Comparison of ENCODE assay signal across 1 cellular context in the genomic region with DNA sequence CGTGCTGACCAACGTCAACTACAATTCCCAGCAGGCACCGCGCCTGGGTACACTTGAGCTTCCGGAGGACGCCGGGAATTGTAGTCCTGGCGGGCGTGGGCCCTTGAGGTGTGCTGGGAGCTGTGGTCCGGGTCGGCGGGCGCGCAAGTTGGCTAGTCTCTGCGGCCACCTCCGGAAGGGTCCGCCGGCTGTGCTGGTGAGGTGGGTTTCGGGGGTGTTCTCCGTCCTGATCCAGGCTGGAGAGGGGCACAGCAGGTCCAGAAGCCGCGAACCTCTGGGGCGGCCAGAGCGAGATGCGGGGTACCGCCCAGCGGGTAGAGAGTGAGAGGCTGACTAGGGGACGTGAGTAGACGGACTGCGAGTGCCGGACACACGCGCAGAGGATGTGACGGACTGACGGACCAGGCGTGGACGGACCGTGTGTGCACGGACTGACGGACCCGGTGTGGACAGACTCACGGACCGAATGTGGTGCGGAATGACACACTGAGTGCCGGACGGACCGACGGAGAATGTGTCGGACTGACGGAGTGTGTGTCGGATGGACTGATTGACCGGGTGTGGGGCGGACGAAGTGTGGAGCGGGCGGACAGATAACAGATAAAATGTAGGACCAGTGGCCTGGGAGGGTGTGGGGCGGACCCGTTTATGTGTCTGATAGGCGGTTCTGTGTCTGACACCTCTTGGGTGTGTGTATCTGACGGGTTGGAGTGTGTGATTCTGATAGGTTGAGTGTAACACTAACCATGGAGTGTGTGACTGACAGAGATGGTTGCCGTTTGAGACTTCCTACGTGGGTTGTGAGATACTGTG.
A peak's percentile ranks its signal among the peaks of the same experiment; 100 is the strongest.
TF ChIP-seq lines count a peak whose summit lies in the region.

Gene ZSCAN22, plus strand, starts transcription at position 81 of the 813 bp plus-strand sequence. CDS start 7,809 bp downstream, outside the sequence.

TF ChIP-seq in K562, 482 proteins besides CTCF, POLR2A, EP300 and RAD21 (continued from another document and continues in another):
- TF ChIP-seq ZBTB9 (CRISPR knock-in tag; IDR thresholded peaks at IDR 0.05): peak; percentile 75; the same call in 1 of the 2 replicates
- no peak for TF ChIP-seq CCNT2 (IDR thresholded peaks at IDR 0.05; ENCODE audit: borderline replicate concordance, extremely low read depth, insufficient read length, low read depth, low read length)
- no peak for TF ChIP-seq FOXO4 (CRISPR knock-in tag; IDR thresholded peaks at IDR 0.05)
- TF ChIP-seq PTBP1 (IDR thresholded peaks at IDR 0.05; ENCODE audit: low read depth, low read length): no peak
- TF ChIP-seq SREBF2 (CRISPR knock-in tag; IDR thresholded peaks at IDR 0.05): no peak
- TF ChIP-seq, protein P1, sequence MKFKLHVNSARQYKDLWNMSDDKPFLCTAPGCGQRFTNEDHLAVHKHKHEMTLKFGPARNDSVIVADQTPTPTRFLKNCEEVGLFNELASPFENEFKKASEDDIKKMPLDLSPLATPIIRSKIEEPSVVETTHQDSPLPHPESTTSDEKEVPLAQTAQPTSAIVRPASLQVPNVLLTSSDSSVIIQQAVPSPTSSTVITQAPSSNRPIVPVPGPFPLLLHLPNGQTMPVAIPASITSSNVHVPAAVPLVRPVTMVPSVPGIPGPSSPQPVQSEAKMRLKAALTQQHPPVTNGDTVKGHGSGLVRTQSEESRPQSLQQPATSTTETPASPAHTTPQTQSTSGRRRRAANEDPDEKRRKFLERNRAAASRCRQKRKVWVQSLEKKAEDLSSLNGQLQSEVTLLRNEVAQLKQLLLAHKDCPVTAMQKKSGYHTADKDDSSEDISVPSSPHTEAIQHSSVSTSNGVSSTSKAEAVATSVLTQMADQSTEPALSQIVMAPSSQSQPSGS (CRISPR knock-in tag; IDR thresholded peaks at IDR 0.05): no peak
- no peak for TF ChIP-seq HMGN3 (IDR thresholded peaks at IDR 0.05; ENCODE audit: borderline replicate concordance, extremely low read depth, insufficient read length, low read depth, low read length)
- no peak for TF ChIP-seq ZNF764 (CRISPR knock-in tag; IDR thresholded peaks at IDR 0.05; ENCODE audit: low read depth)
- TF ChIP-seq, protein P2, sequence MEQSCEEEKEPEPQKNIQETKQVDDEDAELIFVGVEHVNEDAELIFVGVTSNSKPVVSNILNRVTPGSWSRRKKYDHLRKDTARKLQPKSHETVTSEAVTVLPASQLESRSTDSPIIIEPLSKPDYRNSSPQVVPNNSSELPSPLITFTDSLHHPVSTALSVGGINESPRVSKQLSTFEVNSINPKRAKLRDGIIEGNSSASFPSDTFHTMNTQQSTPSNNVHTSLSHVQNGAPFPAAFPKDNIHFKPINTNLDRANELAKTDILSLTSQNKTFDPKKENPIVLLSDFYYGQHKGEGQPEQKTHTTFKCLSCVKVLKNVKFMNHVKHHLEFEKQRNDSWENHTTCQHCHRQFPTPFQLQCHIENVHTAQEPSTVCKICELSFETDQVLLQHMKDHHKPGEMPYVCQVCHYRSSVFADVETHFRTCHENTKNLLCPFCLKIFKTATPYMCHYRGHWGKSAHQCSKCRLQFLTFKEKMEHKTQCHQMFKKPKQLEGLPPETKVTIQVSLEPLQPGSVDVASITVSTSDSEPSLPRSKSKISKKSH (CRISPR knock-in tag; IDR thresholded peaks at IDR 0.05): no peak
- TF ChIP-seq SMAD4 (CRISPR knock-in tag; conservative IDR thresholded peaks at IDR 0.05): peak; percentile 80
- no peak for TF ChIP-seq ZNF121 (CRISPR knock-in tag; conservative IDR thresholded peaks at IDR 0.05)
- peak; percentile 90 for TF ChIP-seq MTA1 (IDR thresholded peaks at IDR 0.05; ENCODE audit: borderline replicate concordance)
- TF ChIP-seq ZNF551 (CRISPR knock-in tag; IDR thresholded peaks at IDR 0.05): no peak
- no peak; the same call in 1 of the 2 replicates for TF ChIP-seq NFATC3 (IDR thresholded peaks at IDR 0.05)
- TF ChIP-seq HIVEP1 (CRISPR knock-in tag; IDR thresholded peaks at IDR 0.05): no peak; the same call in 1 of the 2 replicates
- no peak for TF ChIP-seq HSF4 (CRISPR knock-in tag; IDR thresholded peaks at IDR 0.05; ENCODE audit: borderline replicate concordance)
- TF ChIP-seq, protein P3, sequence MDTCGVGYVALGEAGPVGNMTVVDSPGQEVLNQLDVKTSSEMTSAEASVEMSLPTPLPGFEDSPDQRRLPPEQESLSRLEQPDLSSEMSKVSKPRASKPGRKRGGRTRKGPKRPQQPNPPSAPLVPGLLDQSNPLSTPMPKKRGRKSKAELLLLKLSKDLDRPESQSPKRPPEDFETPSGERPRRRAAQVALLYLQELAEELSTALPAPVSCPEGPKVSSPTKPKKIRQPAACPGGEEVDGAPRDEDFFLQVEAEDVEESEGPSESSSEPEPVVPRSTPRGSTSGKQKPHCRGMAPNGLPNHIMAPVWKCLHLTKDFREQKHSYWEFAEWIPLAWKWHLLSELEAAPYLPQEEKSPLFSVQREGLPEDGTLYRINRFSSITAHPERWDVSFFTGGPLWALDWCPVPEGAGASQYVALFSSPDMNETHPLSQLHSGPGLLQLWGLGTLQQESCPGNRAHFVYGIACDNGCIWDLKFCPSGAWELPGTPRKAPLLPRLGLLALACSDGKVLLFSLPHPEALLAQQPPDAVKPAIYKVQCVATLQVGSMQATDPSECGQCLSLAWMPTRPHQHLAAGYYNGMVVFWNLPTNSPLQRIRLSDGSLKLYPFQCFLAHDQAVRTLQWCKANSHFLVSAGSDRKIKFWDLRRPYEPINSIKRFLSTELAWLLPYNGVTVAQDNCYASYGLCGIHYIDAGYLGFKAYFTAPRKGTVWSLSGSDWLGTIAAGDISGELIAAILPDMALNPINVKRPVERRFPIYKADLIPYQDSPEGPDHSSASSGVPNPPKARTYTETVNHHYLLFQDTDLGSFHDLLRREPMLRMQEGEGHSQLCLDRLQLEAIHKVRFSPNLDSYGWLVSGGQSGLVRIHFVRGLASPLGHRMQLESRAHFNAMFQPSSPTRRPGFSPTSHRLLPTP (IDR thresholded peaks at IDR 0.05; ENCODE audit: borderline replicate concordance, extremely low read depth, insufficient read length): no peak
- TF ChIP-seq KDM4B (IDR thresholded peaks at IDR 0.05; ENCODE audit: borderline replicate concordance in 2 of 2, low read depth in 1 of 2): peak in 1 of 2 experiments; percentile 93; a peak in 2 of 4 replicates
- TF ChIP-seq HDAC3 (IDR thresholded peaks at IDR 0.05; ENCODE audit: borderline replicate concordance, partially characterized antibody): no peak
- peak; percentile 99 for TF ChIP-seq CREB3L1 (IDR thresholded peaks at IDR 0.05; ENCODE audit: borderline replicate concordance, low read depth)
- no peak for TF ChIP-seq ZNF407 (IDR thresholded peaks at IDR 0.05; ENCODE audit: low read depth)
- peak; percentile 93 for TF ChIP-seq ZNF584 (CRISPR knock-in tag; IDR thresholded peaks at IDR 0.05; ENCODE audit: low read depth)
- TF ChIP-seq RB1 (IDR thresholded peaks at IDR 0.05; ENCODE audit: low read depth): peak; percentile 75
- no peak for TF ChIP-seq E4F1 (CRISPR knock-in tag; IDR thresholded peaks at IDR 0.05; ENCODE audit: borderline replicate concordance)
